ENCODE assay signal across 1 cellular context in the genomic region with DNA sequence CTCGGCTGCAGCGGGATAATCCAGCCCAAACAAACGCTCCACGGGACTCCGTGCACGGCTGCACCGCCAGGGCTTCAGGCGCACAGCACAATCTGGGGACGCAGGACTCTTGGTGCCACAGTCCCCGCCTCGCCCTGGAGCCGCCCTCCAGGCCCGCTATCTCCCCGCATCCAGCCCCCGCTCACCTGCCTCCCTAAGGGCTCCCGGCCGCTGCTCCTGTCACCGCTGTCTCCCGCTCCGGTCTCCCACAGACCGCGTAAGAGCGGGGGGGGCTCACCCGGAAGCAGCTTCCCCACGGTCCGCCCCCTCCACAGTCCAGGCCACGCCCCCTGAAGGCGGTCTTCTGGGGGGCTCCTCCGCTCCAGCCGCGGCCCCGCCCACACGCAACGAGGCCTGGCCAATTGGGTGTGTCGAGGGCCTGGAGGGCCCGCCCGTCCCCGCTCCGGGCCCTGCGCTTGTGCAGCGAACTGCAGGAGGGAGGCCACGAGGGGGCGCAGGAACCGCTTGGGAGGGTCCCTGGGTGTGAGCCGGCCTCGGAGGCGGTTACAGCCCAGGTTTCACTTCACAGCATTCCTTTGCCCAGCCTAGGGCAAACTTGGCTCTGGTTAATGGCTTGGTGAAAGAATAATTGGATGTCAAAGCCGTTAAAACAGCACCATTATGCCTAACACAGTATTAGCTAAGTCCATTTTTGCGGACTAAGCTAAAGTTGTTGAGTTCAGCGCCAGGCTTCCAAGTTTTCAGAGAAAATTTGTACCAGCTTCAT.
TF ChIP-seq lines count a peak whose summit lies in the region.

A gene (minus strand): TSS at position 258 of the 766 bp plus-strand sequence. CDS start 7,725 bp downstream, outside the sequence.

TF ChIP-seq in K562, 482 proteins besides CTCF, POLR2A, EP300 and RAD21 (continued from another document and continues in another):
- TF ChIP-seq, protein P1, sequence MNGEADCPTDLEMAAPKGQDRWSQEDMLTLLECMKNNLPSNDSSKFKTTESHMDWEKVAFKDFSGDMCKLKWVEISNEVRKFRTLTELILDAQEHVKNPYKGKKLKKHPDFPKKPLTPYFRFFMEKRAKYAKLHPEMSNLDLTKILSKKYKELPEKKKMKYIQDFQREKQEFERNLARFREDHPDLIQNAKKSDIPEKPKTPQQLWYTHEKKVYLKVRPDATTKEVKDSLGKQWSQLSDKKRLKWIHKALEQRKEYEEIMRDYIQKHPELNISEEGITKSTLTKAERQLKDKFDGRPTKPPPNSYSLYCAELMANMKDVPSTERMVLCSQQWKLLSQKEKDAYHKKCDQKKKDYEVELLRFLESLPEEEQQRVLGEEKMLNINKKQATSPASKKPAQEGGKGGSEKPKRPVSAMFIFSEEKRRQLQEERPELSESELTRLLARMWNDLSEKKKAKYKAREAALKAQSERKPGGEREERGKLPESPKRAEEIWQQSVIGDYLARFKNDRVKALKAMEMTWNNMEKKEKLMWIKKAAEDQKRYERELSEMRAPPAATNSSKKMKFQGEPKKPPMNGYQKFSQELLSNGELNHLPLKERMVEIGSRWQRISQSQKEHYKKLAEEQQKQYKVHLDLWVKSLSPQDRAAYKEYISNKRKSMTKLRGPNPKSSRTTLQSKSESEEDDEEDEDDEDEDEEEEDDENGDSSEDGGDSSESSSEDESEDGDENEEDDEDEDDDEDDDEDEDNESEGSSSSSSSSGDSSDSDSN (IDR thresholded peaks at IDR 0.05; ENCODE audit: borderline replicate concordance in 1 of 2, low read depth in 2 of 2, low read length in 2 of 2): peak; percentile 64 to 88; a peak in 2 of 4 replicates
- TF ChIP-seq, protein P2, sequence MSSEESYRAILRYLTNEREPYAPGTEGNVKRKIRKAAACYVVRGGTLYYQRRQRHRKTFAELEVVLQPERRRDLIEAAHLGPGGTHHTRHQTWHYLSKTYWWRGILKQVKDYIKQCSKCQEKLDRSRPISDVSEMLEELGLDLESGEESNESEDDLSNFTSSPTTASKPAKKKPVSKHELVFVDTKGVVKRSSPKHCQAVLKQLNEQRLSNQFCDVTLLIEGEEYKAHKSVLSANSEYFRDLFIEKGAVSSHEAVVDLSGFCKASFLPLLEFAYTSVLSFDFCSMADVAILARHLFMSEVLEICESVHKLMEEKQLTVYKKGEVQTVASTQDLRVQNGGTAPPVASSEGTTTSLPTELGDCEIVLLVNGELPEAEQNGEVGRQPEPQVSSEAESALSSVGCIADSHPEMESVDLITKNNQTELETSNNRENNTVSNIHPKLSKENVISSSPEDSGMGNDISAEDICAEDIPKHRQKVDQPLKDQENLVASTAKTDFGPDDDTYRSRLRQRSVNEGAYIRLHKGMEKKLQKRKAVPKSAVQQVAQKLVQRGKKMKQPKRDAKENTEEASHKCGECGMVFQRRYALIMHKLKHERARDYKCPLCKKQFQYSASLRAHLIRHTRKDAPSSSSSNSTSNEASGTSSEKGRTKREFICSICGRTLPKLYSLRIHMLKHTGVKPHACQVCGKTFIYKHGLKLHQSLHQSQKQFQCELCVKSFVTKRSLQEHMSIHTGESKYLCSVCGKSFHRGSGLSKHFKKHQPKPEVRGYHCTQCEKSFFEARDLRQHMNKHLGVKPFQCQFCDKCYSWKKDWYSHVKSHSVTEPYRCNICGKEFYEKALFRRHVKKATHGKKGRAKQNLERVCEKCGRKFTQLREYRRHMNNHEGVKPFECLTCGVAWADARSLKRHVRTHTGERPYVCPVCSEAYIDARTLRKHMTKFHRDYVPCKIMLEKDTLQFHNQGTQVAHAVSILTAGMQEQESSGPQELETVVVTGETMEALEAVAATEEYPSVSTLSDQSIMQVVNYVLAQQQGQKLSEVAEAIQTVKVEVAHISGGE (CRISPR knock-in tag; IDR thresholded peaks at IDR 0.05): peak; percentile 34 to 81 (median 42); a peak in 3 of 6 replicates
- peak; percentile 81 for TF ChIP-seq SMC3 (conservative IDR thresholded peaks at IDR 0.05; ENCODE audit: insufficient read depth, low read depth, low read length)
- peak; percentile 89 for TF ChIP-seq ETV1 (tag; conservative IDR thresholded peaks at IDR 0.05; ENCODE audit: low read depth)
- no peak for TF ChIP-seq XRCC4 (IDR thresholded peaks at IDR 0.05; ENCODE audit: extremely low read depth, insufficient read depth, insufficient read length)
- TF ChIP-seq LCOR (CRISPR knock-in tag; IDR thresholded peaks at IDR 0.05): peak; percentile 94
- peak; percentile 26 for TF ChIP-seq POLR3A (IDR thresholded peaks at IDR 0.05; ENCODE audit: borderline replicate concordance, extremely low read depth, insufficient read depth, insufficient read length)
- no peak for TF ChIP-seq MECOM (CRISPR knock-in tag; IDR thresholded peaks at IDR 0.05)
- TF ChIP-seq, protein P3, sequence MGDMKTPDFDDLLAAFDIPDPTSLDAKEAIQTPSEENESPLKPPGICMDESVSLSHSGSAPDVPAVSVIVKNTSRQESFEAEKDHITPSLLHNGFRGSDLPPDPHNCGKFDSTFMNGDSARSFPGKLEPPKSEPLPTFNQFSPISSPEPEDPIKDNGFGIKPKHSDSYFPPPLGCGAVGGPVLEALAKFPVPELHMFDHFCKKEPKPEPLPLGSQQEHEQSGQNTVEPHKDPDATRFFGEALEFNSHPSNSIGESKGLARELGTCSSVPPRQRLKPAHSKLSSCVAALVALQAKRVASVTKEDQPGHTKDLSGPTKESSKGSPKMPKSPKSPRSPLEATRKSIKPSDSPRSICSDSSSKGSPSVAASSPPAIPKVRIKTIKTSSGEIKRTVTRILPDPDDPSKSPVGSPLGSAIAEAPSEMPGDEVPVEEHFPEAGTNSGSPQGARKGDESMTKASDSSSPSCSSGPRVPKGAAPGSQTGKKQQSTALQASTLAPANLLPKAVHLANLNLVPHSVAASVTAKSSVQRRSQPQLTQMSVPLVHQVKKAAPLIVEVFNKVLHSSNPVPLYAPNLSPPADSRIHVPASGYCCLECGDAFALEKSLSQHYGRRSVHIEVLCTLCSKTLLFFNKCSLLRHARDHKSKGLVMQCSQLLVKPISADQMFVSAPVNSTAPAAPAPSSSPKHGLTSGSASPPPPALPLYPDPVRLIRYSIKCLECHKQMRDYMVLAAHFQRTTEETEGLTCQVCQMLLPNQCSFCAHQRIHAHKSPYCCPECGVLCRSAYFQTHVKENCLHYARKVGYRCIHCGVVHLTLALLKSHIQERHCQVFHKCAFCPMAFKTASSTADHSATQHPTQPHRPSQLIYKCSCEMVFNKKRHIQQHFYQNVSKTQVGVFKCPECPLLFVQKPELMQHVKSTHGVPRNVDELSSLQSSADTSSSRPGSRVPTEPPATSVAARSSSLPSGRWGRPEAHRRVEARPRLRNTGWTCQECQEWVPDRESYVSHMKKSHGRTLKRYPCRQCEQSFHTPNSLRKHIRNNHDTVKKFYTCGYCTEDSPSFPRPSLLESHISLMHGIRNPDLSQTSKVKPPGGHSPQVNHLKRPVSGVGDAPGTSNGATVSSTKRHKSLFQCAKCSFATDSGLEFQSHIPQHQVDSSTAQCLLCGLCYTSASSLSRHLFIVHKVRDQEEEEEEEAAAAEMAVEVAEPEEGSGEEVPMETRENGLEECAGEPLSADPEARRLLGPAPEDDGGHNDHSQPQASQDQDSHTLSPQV (IDR thresholded peaks at IDR 0.05): peak; percentile 58
- no peak for TF ChIP-seq TRIM24 (IDR thresholded peaks at IDR 0.05)
- TF ChIP-seq HDAC1 (IDR thresholded peaks at IDR 0.05): peak in 1 of 2 experiments; percentile 87; a peak in 2 of 4 replicates
- TF ChIP-seq ZNF12 (CRISPR knock-in tag; IDR thresholded peaks at IDR 0.05): no peak
- no peak for TF ChIP-seq PPARD (CRISPR knock-in tag; IDR thresholded peaks at IDR 0.05)
- TF ChIP-seq, protein P4, sequence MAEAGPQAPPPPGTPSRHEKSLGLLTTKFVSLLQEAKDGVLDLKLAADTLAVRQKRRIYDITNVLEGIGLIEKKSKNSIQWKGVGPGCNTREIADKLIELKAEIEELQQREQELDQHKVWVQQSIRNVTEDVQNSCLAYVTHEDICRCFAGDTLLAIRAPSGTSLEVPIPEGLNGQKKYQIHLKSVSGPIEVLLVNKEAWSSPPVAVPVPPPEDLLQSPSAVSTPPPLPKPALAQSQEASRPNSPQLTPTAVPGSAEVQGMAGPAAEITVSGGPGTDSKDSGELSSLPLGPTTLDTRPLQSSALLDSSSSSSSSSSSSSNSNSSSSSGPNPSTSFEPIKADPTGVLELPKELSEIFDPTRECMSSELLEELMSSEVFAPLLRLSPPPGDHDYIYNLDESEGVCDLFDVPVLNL (CRISPR knock-in tag; IDR thresholded peaks at IDR 0.05; ENCODE audit: low read depth): no peak
- TF ChIP-seq, protein P5, sequence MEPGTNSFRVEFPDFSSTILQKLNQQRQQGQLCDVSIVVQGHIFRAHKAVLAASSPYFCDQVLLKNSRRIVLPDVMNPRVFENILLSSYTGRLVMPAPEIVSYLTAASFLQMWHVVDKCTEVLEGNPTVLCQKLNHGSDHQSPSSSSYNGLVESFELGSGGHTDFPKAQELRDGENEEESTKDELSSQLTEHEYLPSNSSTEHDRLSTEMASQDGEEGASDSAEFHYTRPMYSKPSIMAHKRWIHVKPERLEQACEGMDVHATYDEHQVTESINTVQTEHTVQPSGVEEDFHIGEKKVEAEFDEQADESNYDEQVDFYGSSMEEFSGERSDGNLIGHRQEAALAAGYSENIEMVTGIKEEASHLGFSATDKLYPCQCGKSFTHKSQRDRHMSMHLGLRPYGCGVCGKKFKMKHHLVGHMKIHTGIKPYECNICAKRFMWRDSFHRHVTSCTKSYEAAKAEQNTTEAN (CRISPR knock-in tag; IDR thresholded peaks at IDR 0.05): no peak
- TF ChIP-seq ZNF445 (CRISPR knock-in tag; IDR thresholded peaks at IDR 0.05; ENCODE audit: low read depth): no peak
- TF ChIP-seq, protein P6, sequence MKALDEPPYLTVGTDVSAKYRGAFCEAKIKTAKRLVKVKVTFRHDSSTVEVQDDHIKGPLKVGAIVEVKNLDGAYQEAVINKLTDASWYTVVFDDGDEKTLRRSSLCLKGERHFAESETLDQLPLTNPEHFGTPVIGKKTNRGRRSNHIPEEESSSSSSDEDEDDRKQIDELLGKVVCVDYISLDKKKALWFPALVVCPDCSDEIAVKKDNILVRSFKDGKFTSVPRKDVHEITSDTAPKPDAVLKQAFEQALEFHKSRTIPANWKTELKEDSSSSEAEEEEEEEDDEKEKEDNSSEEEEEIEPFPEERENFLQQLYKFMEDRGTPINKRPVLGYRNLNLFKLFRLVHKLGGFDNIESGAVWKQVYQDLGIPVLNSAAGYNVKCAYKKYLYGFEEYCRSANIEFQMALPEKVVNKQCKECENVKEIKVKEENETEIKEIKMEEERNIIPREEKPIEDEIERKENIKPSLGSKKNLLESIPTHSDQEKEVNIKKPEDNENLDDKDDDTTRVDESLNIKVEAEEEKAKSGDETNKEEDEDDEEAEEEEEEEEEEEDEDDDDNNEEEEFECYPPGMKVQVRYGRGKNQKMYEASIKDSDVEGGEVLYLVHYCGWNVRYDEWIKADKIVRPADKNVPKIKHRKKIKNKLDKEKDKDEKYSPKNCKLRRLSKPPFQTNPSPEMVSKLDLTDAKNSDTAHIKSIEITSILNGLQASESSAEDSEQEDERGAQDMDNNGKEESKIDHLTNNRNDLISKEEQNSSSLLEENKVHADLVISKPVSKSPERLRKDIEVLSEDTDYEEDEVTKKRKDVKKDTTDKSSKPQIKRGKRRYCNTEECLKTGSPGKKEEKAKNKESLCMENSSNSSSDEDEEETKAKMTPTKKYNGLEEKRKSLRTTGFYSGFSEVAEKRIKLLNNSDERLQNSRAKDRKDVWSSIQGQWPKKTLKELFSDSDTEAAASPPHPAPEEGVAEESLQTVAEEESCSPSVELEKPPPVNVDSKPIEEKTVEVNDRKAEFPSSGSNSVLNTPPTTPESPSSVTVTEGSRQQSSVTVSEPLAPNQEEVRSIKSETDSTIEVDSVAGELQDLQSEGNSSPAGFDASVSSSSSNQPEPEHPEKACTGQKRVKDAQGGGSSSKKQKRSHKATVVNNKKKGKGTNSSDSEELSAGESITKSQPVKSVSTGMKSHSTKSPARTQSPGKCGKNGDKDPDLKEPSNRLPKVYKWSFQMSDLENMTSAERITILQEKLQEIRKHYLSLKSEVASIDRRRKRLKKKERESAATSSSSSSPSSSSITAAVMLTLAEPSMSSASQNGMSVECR (CRISPR knock-in tag; IDR thresholded peaks at IDR 0.05): peak; percentile 80
- TF ChIP-seq TFAM (CRISPR knock-in tag; conservative IDR thresholded peaks at IDR 0.05): no peak
- TF ChIP-seq HCFC1 (IDR thresholded peaks at IDR 0.05; ENCODE audit: low read depth, low read length): peak; percentile 3; the same call in 1 of the 2 replicates
- TF ChIP-seq, protein P7, sequence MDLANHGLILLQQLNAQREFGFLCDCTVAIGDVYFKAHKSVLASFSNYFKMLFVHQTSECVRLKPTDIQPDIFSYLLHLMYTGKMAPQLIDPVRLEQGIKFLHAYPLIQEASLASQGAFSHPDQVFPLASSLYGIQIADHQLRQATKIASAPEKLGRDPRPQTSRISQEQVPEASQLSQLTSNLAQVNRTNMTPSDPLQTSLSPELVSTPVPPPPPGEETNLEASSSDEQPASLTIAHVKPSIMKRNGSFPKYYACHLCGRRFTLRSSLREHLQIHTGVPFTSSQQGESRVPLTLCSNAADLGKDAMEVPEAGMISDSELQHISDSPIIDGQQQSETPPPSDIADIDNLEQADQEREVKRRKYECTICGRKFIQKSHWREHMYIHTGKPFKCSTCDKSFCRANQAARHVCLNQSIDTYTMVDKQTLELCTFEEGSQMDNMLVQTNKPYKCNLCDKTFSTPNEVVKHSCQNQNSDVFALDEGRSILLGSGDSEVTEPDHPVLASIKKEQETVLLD (IDR thresholded peaks at IDR 0.05): no peak
- TF ChIP-seq, protein P8, sequence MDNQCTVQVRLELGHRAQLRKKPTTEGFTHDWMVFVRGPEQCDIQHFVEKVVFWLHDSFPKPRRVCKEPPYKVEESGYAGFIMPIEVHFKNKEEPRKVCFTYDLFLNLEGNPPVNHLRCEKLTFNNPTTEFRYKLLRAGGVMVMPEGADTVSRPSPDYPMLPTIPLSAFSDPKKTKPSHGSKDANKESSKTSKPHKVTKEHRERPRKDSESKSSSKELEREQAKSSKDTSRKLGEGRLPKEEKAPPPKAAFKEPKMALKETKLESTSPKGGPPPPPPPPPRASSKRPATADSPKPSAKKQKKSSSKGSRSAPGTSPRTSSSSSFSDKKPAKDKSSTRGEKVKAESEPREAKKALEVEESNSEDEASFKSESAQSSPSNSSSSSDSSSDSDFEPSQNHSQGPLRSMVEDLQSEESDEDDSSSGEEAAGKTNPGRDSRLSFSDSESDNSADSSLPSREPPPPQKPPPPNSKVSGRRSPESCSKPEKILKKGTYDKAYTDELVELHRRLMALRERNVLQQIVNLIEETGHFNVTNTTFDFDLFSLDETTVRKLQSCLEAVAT (IDR thresholded peaks at IDR 0.05): peak in 1 of 2 experiments; percentile 84; a peak in 2 of 4 replicates
- no peak for TF ChIP-seq POLR2AphosphoS2 (IDR thresholded peaks at IDR 0.05; ENCODE audit: low read length)
- TF ChIP-seq BDP1 (IDR thresholded peaks at IDR 0.05; ENCODE audit: insufficient read depth, insufficient read length): no peak
- TF ChIP-seq ELF2 (CRISPR knock-in tag; IDR thresholded peaks at IDR 0.05): peak; percentile 81
- no peak for TF ChIP-seq TCFL5 (CRISPR knock-in tag; conservative IDR thresholded peaks at IDR 0.05)
- peak; percentile 92 to 98 for TF ChIP-seq MAZ (CRISPR knock-in tag; conservative IDR thresholded peaks at IDR 0.05 in 1 of 2, IDR thresholded peaks at IDR 0.05 in 1 of 2)
- no peak for TF ChIP-seq ZNF717 (CRISPR knock-in tag; IDR thresholded peaks at IDR 0.05)
- TF ChIP-seq CBX3 (IDR thresholded peaks at IDR 0.05; ENCODE audit: borderline replicate concordance in 1 of 2, low read length in 2 of 2): peak in 1 of 2 experiments; percentile 60; a peak in 1 of 3 replicates
- peak; percentile 11; the same call in 1 of the 2 replicates for TF ChIP-seq SMAD3 (CRISPR knock-in tag; conservative IDR thresholded peaks at IDR 0.05)
- TF ChIP-seq, protein P9, sequence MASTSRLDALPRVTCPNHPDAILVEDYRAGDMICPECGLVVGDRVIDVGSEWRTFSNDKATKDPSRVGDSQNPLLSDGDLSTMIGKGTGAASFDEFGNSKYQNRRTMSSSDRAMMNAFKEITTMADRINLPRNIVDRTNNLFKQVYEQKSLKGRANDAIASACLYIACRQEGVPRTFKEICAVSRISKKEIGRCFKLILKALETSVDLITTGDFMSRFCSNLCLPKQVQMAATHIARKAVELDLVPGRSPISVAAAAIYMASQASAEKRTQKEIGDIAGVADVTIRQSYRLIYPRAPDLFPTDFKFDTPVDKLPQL (IDR thresholded peaks at IDR 0.05; ENCODE audit: extremely low read depth, insufficient read length): no peak
- no peak for TF ChIP-seq TARDBP (IDR thresholded peaks at IDR 0.05)
